In genomic region chr1:150213170-150214098, GRCh38 we compare ENCODE assay signal across 8 cellular contexts. TPM values are rescaled to one million over a fixed set of nuclear protein-coding genes. Genes with fewer than 3 reads are reported as not detected.
DNase-seq lines count a peak whose midpoint lies in the region; ATAC-seq lines count a peak whose summit lies in the region.

No MANE protein-coding gene starts in this region.

- peak overlapping the region; percentile 28; the same call in 1 of the 2 replicates for H3K4me3 ChIP-seq in Jurkat, Clone E6-1 (ENCODE audit: low read length)

- H3K4me3 Mint-ChIP-seq in activated naive CD4-positive, alpha-beta T cell treated with anti-CD3 and anti-CD28 coated beads, Interleukin-2, amount 10 ng/mL, durations not matched to agents 7 days and 5 days: peak overlapping the region; percentile 86

- peaks cover 20% of the 10 kb centered on the region for H3K4me1 Mint-ChIP-seq in activated naive CD4-positive, alpha-beta T cell treated with anti-CD3 and anti-CD28 coated beads, Interleukin-2, amount 10 ng/mL, durations not matched to agents 7 days and 5 days

- peaks cover 10% of the 10 kb centered on the region for H3K36me3 Mint-ChIP-seq in activated naive CD4-positive, alpha-beta T cell treated with anti-CD3 and anti-CD28 coated beads, Interleukin-2, amount 10 ng/mL, durations not matched to agents 7 days and 5 days

- DNase-seq in Caki2 (ENCODE audit: low read depth): peak; percentile 96
- DNase-seq in Jurkat, Clone E6-1 (ENCODE audit: low read depth, low spot score): peak; percentile 68
- peak; percentile 99 for DNase-seq in SHP77 treated with DMSO at 0.1 percent for 48 hours (lab: John Stamatoyannopoulos, UW)
- peak; percentile 96 for DNase-seq in activated naive CD4-positive, alpha-beta T cell treated with anti-CD3 and anti-CD28 coated beads, Interleukin-2, amount 10 ng/mL, durations not matched to agents 7 days and 5 days
- DNase-seq in germinal center (ENCODE audit: low spot score): peak; percentile 97
- peak in 55 of 56 donors; percentile 72 to 98 (median 91) for DNase-seq in nucleus accumbens (lab: John Stamatoyannopoulos, UW)
- peak; percentile 98 for DNase-seq in superior temporal gyrus (ENCODE audit: extremely low spot score)

- H3K27ac Mint-ChIP-seq in activated naive CD4-positive, alpha-beta T cell treated with anti-CD3 and anti-CD28 coated beads, Interleukin-2, amount 10 ng/mL, durations not matched to agents 7 days and 5 days: peak overlapping the region; percentile 98

- in situ Hi-C loops in Caki2 (cut with HindIII; ENCODE audit: low pct_unique_long_range_greater_than_20kb, low sequenced_read_pairs): no loop called here

- ATAC-seq in GM21447 (IDR thresholded peaks at IDR 0.05; ENCODE audit: unreplicated experiment): peak; percentile 94

- H3K27me3 Mint-ChIP-seq in activated naive CD4-positive, alpha-beta T cell treated with anti-CD3 and anti-CD28 coated beads, Interleukin-2, amount 10 ng/mL, durations not matched to agents 7 days and 5 days: peaks cover 5% of the 10 kb centered on the region

- H3K9me3 Mint-ChIP-seq in activated naive CD4-positive, alpha-beta T cell treated with anti-CD3 and anti-CD28 coated beads, Interleukin-2, amount 10 ng/mL, durations not matched to agents 7 days and 5 days: no peaks in the 10 kb centered on the region

- CTCF ChIA-PET in activated naive CD4-positive, alpha-beta T cell treated with anti-CD3 and anti-CD28 coated beads, Interleukin-2, amount 10 ng/mL, durations not matched to agents 7 days and 5 days (lab: Charles Lee): interaction anchor here (1.2 kb wide), 1 partner anchor 252 kb away, joined by 3 read pairs; no protein-coding TSS in a partner anchor

RNA-seq across cellular contexts. Expression of gene ANP32E, which starts 22.5 kb away (rescaled TPM):
- total RNA-seq in Caki2 (2014; rRNA removed; shearing (Covaris generic); ENCODE audit: low replicate concordance): 15.2 and 16.0 TPM in 2 replicates
- polyA plus RNA-seq in Jurkat, Clone E6-1 (2012; ENCODE audit: insufficient read depth, insufficient read length): 225 TPM

RNA-seq across cellular contexts. Expression of gene CA14, which starts 44.1 kb away (rescaled TPM):
- total RNA-seq in Caki2 (2014; rRNA removed; shearing (Covaris generic); ENCODE audit: low replicate concordance): not detected in 2 replicates
- not detected for polyA plus RNA-seq in Jurkat, Clone E6-1 (2012; ENCODE audit: insufficient read depth, insufficient read length)

RNA-seq across cellular contexts. Expression of gene APH1A, which starts 55.4 kb away (rescaled TPM):
- total RNA-seq in Caki2 (2014; rRNA removed; shearing (Covaris generic); ENCODE audit: low replicate concordance): 160 and 210 TPM in 2 replicates
- polyA plus RNA-seq in Jurkat, Clone E6-1 (2012; ENCODE audit: insufficient read depth, insufficient read length): 83.6 TPM

RNA-seq across cellular contexts. Expression of gene C1orf54, which starts 59.2 kb away (rescaled TPM):
- 2.9 TPM in 1 of 2 replicates, not detected in the other for total RNA-seq in Caki2 (2014; rRNA removed; shearing (Covaris generic); ENCODE audit: low replicate concordance)
- polyA plus RNA-seq in Jurkat, Clone E6-1 (2012; ENCODE audit: insufficient read depth, insufficient read length): 4.1 TPM

Comparison
In these comparisons a context has a peak if more than half of its experiments do, and no peak if none do; other contexts are left out.
1. Peak in every context shown above with its lines: DNase-seq, ATAC-seq and H3K4me3 ChIP-seq.